Comparison of ENCODE assay signal across 13 cellular contexts in the genomic region with DNA sequence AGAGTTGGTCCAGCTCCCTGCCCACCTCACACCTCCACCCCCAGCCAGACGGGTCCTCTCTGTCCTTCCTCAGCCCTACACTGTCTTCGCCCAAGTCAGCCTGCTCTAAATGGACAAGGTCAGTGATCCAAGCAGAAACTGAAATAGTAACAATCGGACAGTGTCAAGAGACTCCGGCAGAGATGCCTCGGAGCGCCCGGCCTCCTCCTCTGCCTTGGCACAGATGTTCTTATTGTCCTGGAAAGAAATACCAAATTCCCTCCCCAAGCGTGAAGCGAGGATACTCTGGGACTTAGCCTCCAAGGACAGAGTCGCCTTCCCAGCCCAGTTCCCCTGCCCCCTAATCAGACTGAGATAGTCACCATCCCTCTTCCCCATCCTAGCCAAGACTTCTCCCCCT.
"Had no signal": no experiment of that assay in that cellular context is flagged by ENCODE, and none has a peak within 500 bp of the region (broad histone marks: within the 10 kb centered on the region; RNA-seq: fewer than 3 reads in every experiment).

No MANE protein-coding gene starts in this region.

- H3K27ac ChIP-seq: esophagus muscularis mucosa, suprapubic skin had no signal

- H3K27me3 ChIP-seq: esophagus muscularis mucosa, suprapubic skin had no signal

- H3K27ac Mint-ChIP-seq: activated CD4-positive, alpha-beta memory T cell treated with anti-CD3 and anti-CD28 coated beads for 36 hours; activated T-cell treated with anti-CD3 and anti-CD28 coated beads, Interleukin-2, amount 50 U/mL, for 72 hours; natural killer cell had no signal

- H3K36me3 ChIP-seq: suprapubic skin had no signal

- H3K9me3 ChIP-seq: esophagus muscularis mucosa, suprapubic skin had no signal

- H3K36me3 Mint-ChIP-seq: activated CD4-positive, alpha-beta memory T cell treated with anti-CD3 and anti-CD28 coated beads for 36 hours; natural killer cell had no signal

- H3K4me1 ChIP-seq: suprapubic skin had no signal

- H3K9me3 Mint-ChIP-seq: activated CD4-positive, alpha-beta memory T cell treated with anti-CD3 and anti-CD28 coated beads for 36 hours; activated T-cell treated with anti-CD3 and anti-CD28 coated beads, Interleukin-2, amount 50 U/mL, for 72 hours; natural killer cell had no signal

- H3K4me3 ChIP-seq: esophagus muscularis mucosa, suprapubic skin had no signal

- DNase-seq: activated CD4-positive, alpha-beta memory T cell treated with anti-CD3 and anti-CD28 coated beads for 36 hours; activated gamma-delta T cell treated with Interleukin-2 at 50 U/mL for 16 hours; activated T-cell treated with anti-CD3 and anti-CD28 coated beads, Interleukin-2, amount 50 U/mL, for 72 hours; dermis blood vessel endothelial cell; mammary epithelial cell; natural killer cell; stimulated activated CD4-positive, alpha-beta T cell treated with anti-CD3 and anti-CD28 coated beads, Interleukin-2, amount 100 ng/mL, for 48 hours; stimulated activated naive CD4-positive, alpha-beta T cell treated with Interleukin-2 at 50 U/mL for 16 hours; T-helper 2 cell had no signal

- ATAC-seq: activated CD4-positive, CD25-positive, alpha-beta regulatory T cell treated with anti-CD3 and anti-CD28 coated beads, Interleukin-2, amount 50 U/mL, for 24 hours; activated T-cell treated with anti-CD3 and anti-CD28 coated beads, Interleukin-2, amount 50 U/mL, for 72 hours; left lobe of liver; natural killer cell had no signal
